13 cellular contexts compared by ENCODE assay signal in the genomic region with DNA sequence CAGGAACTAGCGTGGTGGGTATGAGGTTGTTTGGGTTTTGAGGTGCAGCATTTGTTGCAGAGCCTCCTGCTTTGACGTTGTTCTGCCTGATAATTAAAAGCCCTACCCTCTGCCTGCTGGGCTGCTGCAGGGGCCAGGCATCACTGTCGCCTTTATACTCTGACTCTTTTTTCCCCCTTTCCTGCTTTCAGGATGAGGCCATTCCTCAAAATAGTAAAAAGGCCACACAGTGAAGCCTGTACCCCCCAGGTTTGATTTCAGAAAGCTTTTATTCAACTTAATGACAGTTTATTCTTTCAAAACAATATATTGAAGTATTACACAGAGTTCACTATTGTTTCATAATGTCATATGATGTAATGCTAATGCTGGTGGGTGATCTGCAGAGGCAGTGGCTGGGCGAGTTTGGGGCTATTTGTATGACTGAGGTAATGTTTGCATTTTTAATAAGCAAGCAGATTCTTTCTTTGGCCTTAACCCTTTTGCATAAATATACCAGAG. TPM values are rescaled to one million over a fixed set of nuclear protein-coding genes. Genes with fewer than 3 reads are reported as not detected.
DNase-seq lines count a peak whose midpoint lies in the region; ATAC-seq, FAIRE-seq and TF ChIP-seq lines count a peak whose summit lies in the region.
"Had no signal": no experiment of that assay in that cellular context is flagged by ENCODE, and none has a peak within 500 bp of the region (broad histone marks: within the 10 kb centered on the region; RNA-seq: fewer than 3 reads in every experiment).

No MANE protein-coding gene starts in this region.

- no peaks in the 10 kb centered on the region for H3K27me3 ChIP-seq in CD8-positive, alpha-beta memory T cell (ENCODE audit: insufficient read depth, low read length, poor library complexity, severe bottlenecking)

- H3K27ac ChIP-seq in CD8-positive, alpha-beta memory T cell (ENCODE audit: low read depth, low read length), result no peak overlapping the region
- peak overlapping the region; percentile 96 for H3K27ac ChIP-seq in caudate nucleus (ENCODE audit: low read depth, low read length)
- H3K27ac ChIP-seq: VCaP had no signal

- peaks cover 49 to 75% (median 63%) of the 10 kb centered on the region in 3 donors for H3K4me1 Mint-ChIP-seq in CD8-positive, alpha-beta memory T cell
- peaks cover 22 to 56% (median 44%) of the 10 kb centered on the region in 4 donors for H3K4me1 Mint-ChIP-seq in naive thymus-derived CD8-positive, alpha-beta T cell
- H3K4me1 Mint-ChIP-seq: nephron had no signal

- POLR2A ChIA-PET in CD8-positive, alpha-beta memory T cell (lab: Charles Lee), result interaction anchor here (1.0 to 3.0 kb wide), 2 partner anchors 9 to 348 kb away, joined by 3 to 17 read pairs; a partner anchor contains a TSS
- POLR2A ChIA-PET in naive thymus-derived CD8-positive, alpha-beta T cell (lab: Charles Lee), result no interaction called here

- no peaks in the 10 kb centered on the region for H3K27me3 Mint-ChIP-seq in CD8-positive, alpha-beta memory T cell
- no peaks in the 10 kb centered on the region for H3K27me3 Mint-ChIP-seq in naive thymus-derived CD8-positive, alpha-beta T cell

- no peak for TF ChIP-seq CTCF in D721Med (IDR thresholded peaks at IDR 0.05; ENCODE audit: insufficient read depth, missing control alignments)

- CTCF ChIA-PET in CD8-positive, alpha-beta memory T cell (lab: Charles Lee), result interaction anchor here (1.0 to 2.3 kb wide), 4 partner anchors 9 to 370 kb away, joined by 3 to 14 read pairs (median 4); a partner anchor contains a TSS

- no peak for DNase-seq in CD8-positive, alpha-beta memory T cell
- peak; percentile 38 for DNase-seq in NCI-H1417 treated with DMSO at 0.1 percent for 48 hours (lab: John Stamatoyannopoulos, UW)
- peak in 30 of 61 donors; percentile 3 to 65 (median 24) for DNase-seq in caudate nucleus (lab: John Stamatoyannopoulos, UW)
- no peak for DNase-seq in naive thymus-derived CD8-positive, alpha-beta T cell
- no peak for DNase-seq in D721Med (ENCODE audit: insufficient read length, low spot score)
- DNase-seq in UCSD-AML1 (lab: John Stamatoyannopoulos, UW; ENCODE audit: unreplicated experiment), result no peak
- no peak for DNase-seq in NCI-H1436 (lab: John Stamatoyannopoulos, UW)
- DNase-seq: GOT3 had no signal

- H3K27ac Mint-ChIP-seq in CD8-positive, alpha-beta memory T cell, result peak overlapping the region; percentile 55 to 93 (median 79)
- H3K27ac Mint-ChIP-seq in naive thymus-derived CD8-positive, alpha-beta T cell, result peak overlapping the region in 8 of 10 donors; percentile 29 to 69 (median 56)
- H3K27ac Mint-ChIP-seq: activated T-helper 2 cell treated with anti-CD3 and anti-CD28 coated beads, Interferon-gamma antibody, Interleukin-2, Interleukin-4, amounts not matched to agents 10 μg/mL and 5 μg/mL and 100 μg/mL, durations not matched to agents 14 hours and 24 hours and 36 hours had no signal

- H3K4me3 Mint-ChIP-seq in CD8-positive, alpha-beta memory T cell, result peak overlapping the region in 5 of 7 donors; percentile 1 to 44 (median 30)
- H3K4me3 Mint-ChIP-seq in naive thymus-derived CD8-positive, alpha-beta T cell, result peak overlapping the region in 1 of 10 donors; percentile 5
- H3K4me3 Mint-ChIP-seq: nephron had no signal

- no peaks in the 10 kb centered on the region for H3K9me3 ChIP-seq in CD8-positive, alpha-beta memory T cell (ENCODE audit: low read length)

- peaks cover 24% of the 10 kb centered on the region for H3K4me1 ChIP-seq in CD8-positive, alpha-beta memory T cell (ENCODE audit: insufficient read depth, low read length)

- H3K36me3 Mint-ChIP-seq in CD8-positive, alpha-beta memory T cell, result peaks cover 0 to 39% (median 28%) of the 10 kb centered on the region in 3 donors
- H3K36me3 Mint-ChIP-seq in naive thymus-derived CD8-positive, alpha-beta T cell, result peaks cover 5 to 48% (median 14%) of the 10 kb centered on the region in 3 donors

- peaks cover 13% of the 10 kb centered on the region for H3K36me3 ChIP-seq in CD8-positive, alpha-beta memory T cell (ENCODE audit: insufficient read depth, low read length)

- FAIRE-seq in D721Med (lab: Jason Lieb, UNC), result no peak

- no peaks in the 10 kb centered on the region for H3K9me3 Mint-ChIP-seq in CD8-positive, alpha-beta memory T cell
- H3K9me3 Mint-ChIP-seq in naive thymus-derived CD8-positive, alpha-beta T cell, result no peaks in the 10 kb centered on the region
- H3K9me3 Mint-ChIP-seq: activated T-helper 2 cell treated with anti-CD3 and anti-CD28 coated beads, Interferon-gamma antibody, Interleukin-2, Interleukin-4, amounts not matched to agents 10 μg/mL and 5 μg/mL and 100 μg/mL, durations not matched to agents 14 hours and 24 hours and 36 hours; nephron had no signal

- H3K4me3 ChIP-seq in CD8-positive, alpha-beta memory T cell (ENCODE audit: low read length), result no peak overlapping the region

- ATAC-seq in naive thymus-derived CD8-positive, alpha-beta T cell, result peak in 1 of 2 donors; percentile 29
- ATAC-seq in HG02852 (IDR thresholded peaks at IDR 0.05; ENCODE audit: unreplicated experiment), result no peak

RNA-seq across cellular contexts. Expression of a gene that starts 9.1 kb away (rescaled TPM):
- 10 to 100 TPM; 36.4 to 39.7 TPM for total RNA-seq in CD8-positive, alpha-beta memory T cell
- 22.0 TPM for polyA plus RNA-seq in CD8-positive, alpha-beta memory T cell
- total RNA-seq in naive thymus-derived CD8-positive, alpha-beta T cell, result 10 to 100 TPM; 12.4 to 16.6 TPM
- polyA plus RNA-seq in naive thymus-derived CD8-positive, alpha-beta T cell, result 10 to 100 TPM; 14.2 to 18.4 (median 15.7) TPM

RNA-seq across cellular contexts. Expression of a gene that starts 15.9 kb away (rescaled TPM):
- under 1 TPM; 0.31 to 0.42 TPM for total RNA-seq in CD8-positive, alpha-beta memory T cell
- 0.49 TPM for polyA plus RNA-seq in CD8-positive, alpha-beta memory T cell
- under 1 TPM; 0.34 to 0.36 TPM for total RNA-seq in naive thymus-derived CD8-positive, alpha-beta T cell
- polyA plus RNA-seq in naive thymus-derived CD8-positive, alpha-beta T cell, result under 1 TPM; 0.39 to 0.89 (median 0.84) TPM
- total RNA-seq: OCI-LY7 had no signal
